ENCODE assay signal across 16 cellular contexts in the genomic region with DNA sequence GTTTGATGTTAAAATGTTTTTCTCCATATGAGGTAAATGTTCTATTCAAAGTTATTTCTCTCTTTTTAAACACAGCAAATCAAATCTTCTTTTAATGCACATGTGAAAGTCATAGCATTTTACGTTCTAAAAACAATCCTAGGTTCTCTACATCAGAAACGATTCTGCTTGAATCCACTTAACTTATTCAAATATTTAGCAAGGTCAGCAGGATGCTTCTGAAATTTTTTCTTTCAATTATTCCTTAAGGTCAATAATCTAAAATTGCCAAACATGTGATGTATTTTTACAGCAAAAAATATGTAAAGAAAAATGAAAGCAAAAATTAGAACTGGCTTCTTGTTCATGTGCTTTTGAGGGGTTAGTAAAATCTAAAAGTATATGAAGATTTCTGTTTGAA.
A peak's percentile ranks its signal among the peaks of the same experiment; 100 is the strongest.
DNase-seq lines count a peak whose midpoint lies in the region; ATAC-seq, FAIRE-seq and TF ChIP-seq lines count a peak whose summit lies in the region.
"Had no signal": no experiment of that assay in that cellular context is flagged by ENCODE, and none has a peak within 500 bp of the region (broad histone marks: within the 10 kb centered on the region; RNA-seq: fewer than 3 reads in every experiment).

No MANE protein-coding gene starts in this region.

- POLR2A ChIA-PET in H1 (lab: Charles Lee; ENCODE audit: partially characterized antibody) = no interaction called here

- H4K20me1 ChIP-seq in GM23338 (replicated peaks; ENCODE audit: insufficient read depth) (no peaks in the 10 kb centered on the region), Loucy (ENCODE audit: insufficient read depth, low read length, poor library complexity, severe bottlenecking) (no peaks in the 10 kb centered on the region), H1 (replicated peaks in 1 of 2; ENCODE audit: control insufficient read depth in 1 of 2, insufficient read depth in 2 of 2, low read length in 2 of 2) (no peaks in the 10 kb centered on the region), neural progenitor cell (ENCODE audit: low read depth) (no peaks in the 10 kb centered on the region)

- no peak overlapping the region for H3K23ac ChIP-seq in H1 (ENCODE audit: insufficient read length)

- no peaks in the 10 kb centered on the region for H3K36me3 ChIP-seq in GM23338 (ENCODE audit: insufficient read depth)
- H3K36me3 ChIP-seq in Loucy (ENCODE audit: insufficient read depth, low read length) = no peaks in the 10 kb centered on the region
- H3K36me3 ChIP-seq in H1 (ENCODE audit: control insufficient read depth in 2 of 4, insufficient read depth in 4 of 4, low read length in 3 of 4) = no peaks in the 10 kb centered on the region
- H3K36me3 ChIP-seq in neural progenitor cell = no peaks in the 10 kb centered on the region
- H3K36me3 ChIP-seq in small intestine (ENCODE audit: control insufficient read depth in 2 of 2, insufficient read depth in 2 of 2, low read length in 2 of 2) = no peaks in the 10 kb centered on the region
- H3K36me3 ChIP-seq: BE2C had no signal

- H3K4me1 ChIP-seq in GM23338 (ENCODE audit: insufficient read depth) (no peaks in the 10 kb centered on the region; the same call in 1 of the 2 replicates), Loucy (ENCODE audit: insufficient read depth, low read length, poor library complexity, severe bottlenecking) (no peaks in the 10 kb centered on the region), H1 (replicated peaks in 1 of 4; ENCODE audit: control insufficient read depth in 3 of 4, insufficient read depth in 4 of 4, low read length in 3 of 4) (peaks cover 0 to 5% (median 0%) of the 10 kb centered on the region in 4 experiments; a peak in 1 of 7 replicates), neural progenitor cell (no peaks in the 10 kb centered on the region), small intestine (ENCODE audit: control insufficient read depth in 2 of 2, insufficient read depth in 1 of 2, low read depth in 1 of 2, low read length in 1 of 2) (no peaks in the 10 kb centered on the region)
- H3K4me1 ChIP-seq: BE2C had no signal

- no peak for DNase-seq in GM23338 (ENCODE audit: low spot score)
- DNase-seq in H1 (ENCODE audit: low read depth in 1 of 2, low spot score in 2 of 2) = no peak
- no peak for DNase-seq in neural progenitor cell (ENCODE audit: low spot score)
- no peak for DNase-seq in T-helper 2 cell
- no peak for DNase-seq in medulla oblongata (ENCODE audit: extremely low spot score)
- DNase-seq in small intestine = no peak
- DNase-seq: BE2C; CD4-positive, alpha-beta memory T cell; GM23248 had no signal

- CTCF ChIA-PET in H1 (lab: Charles Lee; ENCODE audit: partially characterized antibody) = no interaction called here

- H2BK5ac ChIP-seq in H1 (ENCODE audit: low read depth, low read length) = no peak overlapping the region

- TF ChIP-seq POLR2A in H1 (IDR thresholded peaks at IDR 0.05; ENCODE audit: control extremely low read depth in 1 of 2, low read depth in 2 of 2, low read length in 2 of 2) = no peak

- H3K36me3 Mint-ChIP-seq in GM23338 (ENCODE audit: low read depth) = no peaks in the 10 kb centered on the region
- H3K36me3 Mint-ChIP-seq in neural progenitor cell = no peaks in the 10 kb centered on the region
- H3K36me3 Mint-ChIP-seq: CD4-positive, alpha-beta memory T cell had no signal

- no peak overlapping the region for H4K8ac ChIP-seq in H1 (ENCODE audit: extremely low read depth, insufficient read depth, low read length)

- H4K91ac ChIP-seq in H1 (replicated peaks; ENCODE audit: insufficient read length, low read length) = no peak overlapping the region

- H2BK15ac ChIP-seq in H1 (ENCODE audit: low read length) = no peak overlapping the region

- TF ChIP-seq EP300 in H1 (IDR thresholded peaks at IDR 0.05; ENCODE audit: borderline replicate concordance in 1 of 2, low read depth in 2 of 2, low read length in 2 of 2) = no peak

- no peak for ATAC-seq in GM23338
- ATAC-seq: GM12878 had no signal

- no peaks in the 10 kb centered on the region for H3K79me1 ChIP-seq in H1 (ENCODE audit: low read depth, low read length)

- H3K4me1 Mint-ChIP-seq in GM23338 (peaks cover 6% of the 10 kb centered on the region; the same call in 2 of the 3 replicates), neural progenitor cell (peaks cover 3% of the 10 kb centered on the region)
- H3K4me1 Mint-ChIP-seq: CD4-positive, alpha-beta memory T cell had no signal

- no peak overlapping the region for H3K56ac ChIP-seq in H1 (replicated peaks; ENCODE audit: insufficient read length, low read depth, low read length)

- H3K4me2 ChIP-seq in GM23338 (no peak overlapping the region), Loucy (ENCODE audit: low read depth, low read length, poor library complexity, severe bottlenecking) (no peak overlapping the region), H1 (ENCODE audit: insufficient read depth in 1 of 2, low read depth in 2 of 2, low read length in 2 of 2) (no peak overlapping the region), neural progenitor cell (no peak overlapping the region)

- H3F3A ChIP-seq in GM23338 (replicated peaks; ENCODE audit: low read depth) = no peaks in the 10 kb centered on the region
- no peaks in the 10 kb centered on the region for H3F3A ChIP-seq in Loucy (ENCODE audit: low read depth)
- H3F3A ChIP-seq in neural progenitor cell (ENCODE audit: low read depth) = no peaks in the 10 kb centered on the region

- H3K9me3 Mint-ChIP-seq in GM23338 (no peaks in the 10 kb centered on the region), neural progenitor cell (no peaks in the 10 kb centered on the region)
- H3K9me3 Mint-ChIP-seq: CD4-positive, alpha-beta memory T cell; H9 had no signal

- no peak overlapping the region for H2BK120ac ChIP-seq in H1 (replicated peaks; ENCODE audit: low read depth, low read length)

- no peak overlapping the region for H3K4ac ChIP-seq in H1 (replicated peaks; ENCODE audit: insufficient read length, low read depth, low read length)

- H2BK12ac ChIP-seq in H1 (ENCODE audit: low read depth, low read length) = no peak overlapping the region

- no peak overlapping the region for H3K18ac ChIP-seq in H1 (ENCODE audit: extremely low read depth, low read length)

- no peaks in the 10 kb centered on the region; the same call in 1 of the 2 replicates for H3K23me2 ChIP-seq in H1 (ENCODE audit: low read depth, low read length)

- peak overlapping the region; percentile 5; the same call in 1 of the 2 replicates for H3K27ac Mint-ChIP-seq in GM23338
- no peak overlapping the region for H3K27ac Mint-ChIP-seq in neural progenitor cell
- H3K27ac Mint-ChIP-seq: CD4-positive, alpha-beta memory T cell had no signal

- H2BK20ac ChIP-seq in H1 (ENCODE audit: low read length) = no peak overlapping the region

- WGBS in H1 (ENCODE audit: extremely low coverage in 1 of 2, insufficient coverage in 1 of 2, insufficient read length in 1 of 2, insufficient replicate concordance in 2 of 2, low coverage in 1 of 2, low lambda C conversion rate in 2 of 2, missing lambda C conversion rate in 1 of 2), 2 experiments = 78% methylated on average over 2 of the region's 2 CpGs; no CpG with 5 or more reads in 1 of the 2 experiments
- WGBS in small intestine, 3 donors = 69 to 82% (median 80%) methylated on average over 2 of the region's 2 CpGs

- TF ChIP-seq CTCF in GM23338 (conservative IDR thresholded peaks at IDR 0.05; ENCODE audit: low read depth in 2 of 2) (no peak), Loucy (conservative IDR thresholded peaks at IDR 0.05; ENCODE audit: low read length) (no peak), H1 (IDR thresholded peaks at IDR 0.05; ENCODE audit: control extremely low read depth in 1 of 3, insufficient read depth in 1 of 3, low read depth in 1 of 3, low read length in 3 of 3) (no peak), neural progenitor cell (IDR thresholded peaks at IDR 0.05) (no peak)

- H2AFZ ChIP-seq in GM23338 (peak overlapping the region; percentile 78), Loucy (ENCODE audit: low read length) (0 out of 2 replicates have a peak overlapping the region, but pooled peaks have one; percentile 69), H1 (ENCODE audit: low read length) (peak overlapping the region; percentile 98; the same call in 1 of the 2 replicates), neural progenitor cell (replicated peaks) (peak overlapping the region; percentile 86)
- H2AFZ ChIP-seq: GM23248 had no signal

- FAIRE-seq in H1 (lab: Jason Lieb, UNC) (no peak), small intestine (lab: Jason Lieb, UNC) (no peak)
- FAIRE-seq: A204.1, GM12878, GM18507 had no signal

- no peak overlapping the region for H3K4me3 ChIP-seq in GM23338
- H3K4me3 ChIP-seq in Loucy (ENCODE audit: low read length, poor library complexity, severe bottlenecking) = no peak overlapping the region
- no peak overlapping the region for H3K4me3 ChIP-seq in H1 (ENCODE audit: extremely low read depth in 1 of 4, insufficient read depth in 2 of 4, low read depth in 3 of 4, low read length in 4 of 4)
- no peak overlapping the region for H3K4me3 ChIP-seq in neural progenitor cell
- H3K4me3 ChIP-seq in small intestine (ENCODE audit: low read depth in 1 of 2, low read length in 2 of 2) = no peak overlapping the region
- H3K4me3 ChIP-seq: GM12878, GM23248 had no signal

- no peaks in the 10 kb centered on the region for H3K9me2 ChIP-seq in GM23338 (ENCODE audit: insufficient read depth)
- no peaks in the 10 kb centered on the region for H3K9me2 ChIP-seq in Loucy (replicated peaks; ENCODE audit: low read depth, low read length)

- H3K27me3 Mint-ChIP-seq in GM23338 (ENCODE audit: insufficient read depth, low read depth, poor library complexity) = no peaks in the 10 kb centered on the region
- no peaks in the 10 kb centered on the region for H3K27me3 Mint-ChIP-seq in neural progenitor cell (ENCODE audit: insufficient read depth, low read depth)

- H2AK5ac ChIP-seq in H1 (ENCODE audit: low read depth, low read length) = no peak overlapping the region

- no peak overlapping the region for H3K27ac ChIP-seq in GM23338 (ENCODE audit: low read depth)
- no peak overlapping the region for H3K27ac ChIP-seq in H1 (ENCODE audit: low read depth, low read length)
- no peak overlapping the region for H3K27ac ChIP-seq in neural progenitor cell
- no peak overlapping the region for H3K27ac ChIP-seq in small intestine (ENCODE audit: low read depth in 1 of 2, low read length in 1 of 2)
- H3K27ac ChIP-seq: C4-2B, GM23248, HL-60 had no signal

- no peak overlapping the region for H3K9ac ChIP-seq in Loucy (ENCODE audit: low read depth, low read length, poor library complexity, severe bottlenecking)
- no peak overlapping the region for H3K9ac ChIP-seq in H1 (replicated peaks in 1 of 4; ENCODE audit: extremely low read depth in 1 of 4, low read depth in 3 of 4, low read length in 3 of 4)
- no peak overlapping the region for H3K9ac ChIP-seq in neural progenitor cell
- H3K9ac ChIP-seq: GM23248 had no signal

- TF ChIP-seq RAD21 in H1 (IDR thresholded peaks at IDR 0.05 in 1 of 2, conservative IDR thresholded peaks at IDR 0.05 in 1 of 2; ENCODE audit: low read depth in 2 of 2, low read length in 2 of 2) = no peak

- H3K4me3 Mint-ChIP-seq in GM23338 (no peak overlapping the region), neural progenitor cell (no peak overlapping the region)
- H3K4me3 Mint-ChIP-seq: CD4-positive, alpha-beta memory T cell; H9 had no signal

- H4K5ac ChIP-seq in H1 (ENCODE audit: insufficient read length, low read depth, low read length) = no peak overlapping the region

- no peaks in the 10 kb centered on the region for H3K27me3 ChIP-seq in GM23338 (ENCODE audit: insufficient read depth)
- no peaks in the 10 kb centered on the region for H3K27me3 ChIP-seq in Loucy (ENCODE audit: insufficient read depth, low read length, poor library complexity, severe bottlenecking)
- H3K27me3 ChIP-seq in H1 (replicated peaks in 1 of 4; ENCODE audit: control insufficient read depth in 3 of 4, extremely low read depth in 1 of 4, insufficient read depth in 3 of 4, low read length in 3 of 4) = no peaks in the 10 kb centered on the region
- H3K27me3 ChIP-seq in neural progenitor cell = no peaks in the 10 kb centered on the region
- H3K27me3 ChIP-seq in small intestine (ENCODE audit: control insufficient read depth in 2 of 2, insufficient read depth in 2 of 2, low read length in 2 of 2) = peaks cover 0 to 2% of the 10 kb centered on the region in 2 donors
- H3K27me3 ChIP-seq: BE2C had no signal

- H3K79me2 ChIP-seq in GM23338 (replicated peaks; ENCODE audit: insufficient read depth) (no peaks in the 10 kb centered on the region), Loucy (ENCODE audit: insufficient read depth, low read length) (no peaks in the 10 kb centered on the region), H1 (ENCODE audit: control insufficient read depth in 1 of 2, insufficient read depth in 2 of 2, low read length in 2 of 2) (no peaks in the 10 kb centered on the region), neural progenitor cell (ENCODE audit: low read depth) (no peaks in the 10 kb centered on the region)

- H3K9me3 ChIP-seq in Loucy (ENCODE audit: insufficient read depth, low read depth, low read length) = no peaks in the 10 kb centered on the region
- no peaks in the 10 kb centered on the region for H3K9me3 ChIP-seq in H1 (ENCODE audit: insufficient read depth in 2 of 2, low read depth in 1 of 2, low read length in 1 of 2)
- no peaks in the 10 kb centered on the region for H3K9me3 ChIP-seq in neural progenitor cell (ENCODE audit: low read depth)
- H3K9me3 ChIP-seq in small intestine (ENCODE audit: control insufficient read depth, low read depth) = no peaks in the 10 kb centered on the region
- H3K9me3 ChIP-seq: BE2C had no signal

- H3K14ac ChIP-seq in H1 (ENCODE audit: insufficient read length) = no peak overlapping the region
